1 cellular context compared by ENCODE assay signal in the genomic region with DNA sequence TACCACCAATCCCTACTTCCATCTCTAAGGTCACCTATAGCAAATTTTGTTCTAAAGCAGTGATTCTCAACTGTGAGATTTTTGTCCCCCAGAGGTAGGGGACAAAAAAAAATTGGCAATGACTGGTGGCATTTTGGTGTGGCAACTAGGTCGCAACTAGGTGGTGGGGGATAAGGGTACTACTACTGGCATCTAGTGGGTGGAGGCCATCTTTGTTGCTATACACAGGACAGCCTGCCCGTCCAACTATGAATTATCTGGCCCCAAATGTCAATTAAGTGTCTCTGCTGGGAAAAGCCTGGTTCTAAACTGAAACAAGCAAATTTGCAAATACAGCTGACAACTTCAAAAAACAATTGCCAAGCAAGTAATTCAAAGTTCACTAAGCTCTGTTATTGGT.
TF ChIP-seq lines count a peak whose summit lies in the region.

No MANE protein-coding gene starts in this region.

TF ChIP-seq in GM12878, 131 proteins besides CTCF, POLR2A, EP300 and RAD21 (continued from another document):
- TF ChIP-seq, protein P1, sequence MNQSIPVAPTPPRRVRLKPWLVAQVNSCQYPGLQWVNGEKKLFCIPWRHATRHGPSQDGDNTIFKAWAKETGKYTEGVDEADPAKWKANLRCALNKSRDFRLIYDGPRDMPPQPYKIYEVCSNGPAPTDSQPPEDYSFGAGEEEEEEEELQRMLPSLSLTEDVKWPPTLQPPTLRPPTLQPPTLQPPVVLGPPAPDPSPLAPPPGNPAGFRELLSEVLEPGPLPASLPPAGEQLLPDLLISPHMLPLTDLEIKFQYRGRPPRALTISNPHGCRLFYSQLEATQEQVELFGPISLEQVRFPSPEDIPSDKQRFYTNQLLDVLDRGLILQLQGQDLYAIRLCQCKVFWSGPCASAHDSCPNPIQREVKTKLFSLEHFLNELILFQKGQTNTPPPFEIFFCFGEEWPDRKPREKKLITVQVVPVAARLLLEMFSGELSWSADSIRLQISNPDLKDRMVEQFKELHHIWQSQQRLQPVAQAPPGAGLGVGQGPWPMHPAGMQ (IDR thresholded peaks at IDR 0.05; ENCODE audit: borderline replicate concordance) = no peak
- TF ChIP-seq, protein P2, sequence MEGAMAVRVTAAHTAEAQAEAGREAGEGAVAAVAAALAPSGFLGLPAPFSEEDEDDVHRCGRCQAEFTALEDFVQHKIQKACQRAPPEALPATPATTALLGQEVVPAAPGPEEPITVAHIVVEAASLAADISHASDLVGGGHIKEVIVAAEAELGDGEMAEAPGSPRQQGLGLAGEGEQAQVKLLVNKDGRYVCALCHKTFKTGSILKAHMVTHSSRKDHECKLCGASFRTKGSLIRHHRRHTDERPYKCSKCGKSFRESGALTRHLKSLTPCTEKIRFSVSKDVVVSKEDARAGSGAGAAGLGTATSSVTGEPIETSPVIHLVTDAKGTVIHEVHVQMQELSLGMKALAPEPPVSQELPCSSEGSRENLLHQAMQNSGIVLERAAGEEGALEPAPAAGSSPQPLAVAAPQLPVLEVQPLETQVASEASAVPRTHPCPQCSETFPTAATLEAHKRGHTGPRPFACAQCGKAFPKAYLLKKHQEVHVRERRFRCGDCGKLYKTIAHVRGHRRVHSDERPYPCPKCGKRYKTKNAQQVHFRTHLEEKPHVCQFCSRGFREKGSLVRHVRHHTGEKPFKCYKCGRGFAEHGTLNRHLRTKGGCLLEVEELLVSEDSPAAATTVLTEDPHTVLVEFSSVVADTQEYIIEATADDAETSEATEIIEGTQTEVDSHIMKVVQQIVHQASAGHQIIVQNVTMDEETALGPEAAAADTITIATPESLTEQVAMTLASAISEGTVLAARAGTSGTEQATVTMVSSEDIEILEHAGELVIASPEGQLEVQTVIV (IDR thresholded peaks at IDR 0.05; ENCODE audit: borderline replicate concordance, partially characterized antibody) = no peak
- no peak for TF ChIP-seq TBL1XR1 (IDR thresholded peaks at IDR 0.05; ENCODE audit: low read depth, low read length)
- TF ChIP-seq YY1 (IDR thresholded peaks at IDR 0.05; ENCODE audit: low read depth, low read length) = peak; percentile 76
